15 cellular contexts compared by ENCODE assay signal in genomic region chr1:104235141-104235540, GRCh38.
DNase-seq lines count a peak whose midpoint lies in the region; ATAC-seq and TF ChIP-seq lines count a peak whose summit lies in the region.
"Had no signal": no experiment of that assay in that cellular context is flagged by ENCODE, and none has a peak within 500 bp of the region (broad histone marks: within the 10 kb centered on the region; RNA-seq: fewer than 3 reads in every experiment).

No MANE protein-coding gene starts in this region.

- H3K4me1 Mint-ChIP-seq in GM23338 = peaks cover 6% of the 10 kb centered on the region; the same call in 2 of the 3 replicates
- peaks cover 31% of the 10 kb centered on the region for H3K4me1 Mint-ChIP-seq in endodermal cell
- no peaks in the 10 kb centered on the region for H3K4me1 Mint-ChIP-seq in activated CD8-positive, alpha-beta T cell treated with anti-CD3 and anti-CD28 coated beads for 36 hours (ENCODE audit: low read depth)

- H3K9me3 Mint-ChIP-seq in GM23338 = no peaks in the 10 kb centered on the region
- H3K9me3 Mint-ChIP-seq in endodermal cell = peaks cover 6% of the 10 kb centered on the region
- H3K9me3 Mint-ChIP-seq in activated CD8-positive, alpha-beta T cell treated with anti-CD3 and anti-CD28 coated beads for 36 hours = peaks cover 7% of the 10 kb centered on the region

- intact Hi-C loops in activated CD8-positive, alpha-beta T cell treated with anti-CD3 and anti-CD28 coated beads for 36 hours (cut with micrococcal nuclease) = no loop called here

- TF ChIP-seq CTCF in GM23338 (conservative IDR thresholded peaks at IDR 0.05; ENCODE audit: low read depth in 2 of 2) (no peak), endodermal cell (conservative IDR thresholded peaks at IDR 0.05) (no peak)
- no peak for TF ChIP-seq CTCF in activated CD8-positive, alpha-beta T cell treated with anti-CD3 and anti-CD28 coated beads for 36 hours (IDR thresholded peaks at IDR 0.05)

- H3K36me3 ChIP-seq in GM23338 (ENCODE audit: insufficient read depth) = no peaks in the 10 kb centered on the region
- no peaks in the 10 kb centered on the region for H3K36me3 ChIP-seq in endodermal cell (ENCODE audit: control insufficient read depth, insufficient read depth, low read length)

- H3K9me3 ChIP-seq in endodermal cell (ENCODE audit: control insufficient read depth, low read length) = peaks cover 7% of the 10 kb centered on the region

- H3K27me3 Mint-ChIP-seq in GM23338 (ENCODE audit: insufficient read depth, low read depth, poor library complexity) (no peaks in the 10 kb centered on the region), endodermal cell (ENCODE audit: insufficient read depth) (no peaks in the 10 kb centered on the region)
- H3K27me3 Mint-ChIP-seq in activated CD8-positive, alpha-beta T cell treated with anti-CD3 and anti-CD28 coated beads for 36 hours = no peaks in the 10 kb centered on the region
- H3K27me3 Mint-ChIP-seq: CD4-positive, alpha-beta T cell had no signal

- H3K4me2 ChIP-seq in GM23338 = no peak overlapping the region

- peaks cover 7% of the 10 kb centered on the region; the same call in 1 of the 2 replicates for H3K9me2 ChIP-seq in GM23338 (ENCODE audit: insufficient read depth)

- H3K4me3 Mint-ChIP-seq in GM23338 (no peak overlapping the region), endodermal cell (no peak overlapping the region)
- H3K4me3 Mint-ChIP-seq in activated CD8-positive, alpha-beta T cell treated with anti-CD3 and anti-CD28 coated beads for 36 hours = no peak overlapping the region
- H3K4me3 Mint-ChIP-seq: CD4-positive, alpha-beta T cell had no signal

- DNase-seq in GM23338 (ENCODE audit: low spot score) = peak; percentile 35
- peak; percentile 85 for DNase-seq in endodermal cell
- DNase-seq in iPS-NIHi7 (ENCODE audit: extremely low spot score) = peak; percentile 38
- no peak for DNase-seq in activated CD8-positive, alpha-beta T cell treated with anti-CD3 and anti-CD28 coated beads for 36 hours
- no peak for DNase-seq in A172 (ENCODE audit: low spot score)
- DNase-seq: ACHN; CD4-positive, alpha-beta T cell; DMS153; DMS79; HCEC 1CT; IMR-90 had no signal

- no peak overlapping the region for H3K27ac ChIP-seq in GM23338 (ENCODE audit: low read depth)
- no peak overlapping the region for H3K27ac ChIP-seq in endodermal cell (ENCODE audit: low read depth, low read length)
- H3K27ac ChIP-seq: C4-2B had no signal

- no peaks in the 10 kb centered on the region for H3K36me3 Mint-ChIP-seq in GM23338 (ENCODE audit: low read depth)
- no peaks in the 10 kb centered on the region for H3K36me3 Mint-ChIP-seq in endodermal cell (ENCODE audit: low read depth)
- H3K36me3 Mint-ChIP-seq in activated CD8-positive, alpha-beta T cell treated with anti-CD3 and anti-CD28 coated beads for 36 hours (ENCODE audit: low read depth) = no peaks in the 10 kb centered on the region

- POLR2A ChIA-PET in activated CD8-positive, alpha-beta T cell treated with anti-CD3 and anti-CD28 coated beads for 36 hours (lab: Charles Lee) = no interaction called here

- no peaks in the 10 kb centered on the region for H3K79me2 ChIP-seq in GM23338 (replicated peaks; ENCODE audit: insufficient read depth)

- no peaks in the 10 kb centered on the region for H4K20me1 ChIP-seq in GM23338 (replicated peaks; ENCODE audit: insufficient read depth)

- H3K27me3 ChIP-seq in GM23338 (ENCODE audit: insufficient read depth) = no peaks in the 10 kb centered on the region
- H3K27me3 ChIP-seq in endodermal cell (ENCODE audit: control insufficient read depth, insufficient read depth, low read length, poor library complexity, severe bottlenecking) = no peaks in the 10 kb centered on the region

- ATAC-seq in GM23338 (peak; percentile 43), HG03439 (IDR thresholded peaks at IDR 0.05; ENCODE audit: unreplicated experiment) (no peak)
- ATAC-seq in activated CD8-positive, alpha-beta T cell treated with anti-CD3 and anti-CD28 coated beads for 36 hours = no peak
- ATAC-seq: GM12878, K562 had no signal

- H3K4me1 ChIP-seq in GM23338 (ENCODE audit: insufficient read depth) (no peaks in the 10 kb centered on the region), endodermal cell (ENCODE audit: control insufficient read depth, insufficient read depth, low read length) (peaks cover 12% of the 10 kb centered on the region)

- CTCF ChIA-PET in activated CD8-positive, alpha-beta T cell treated with anti-CD3 and anti-CD28 coated beads for 36 hours (lab: Charles Lee) = no interaction called here

- WGBS in endodermal cell (ENCODE audit: insufficient coverage in 1 of 2, insufficient read length in 1 of 2), 2 experiments = 15% methylated on average over 3 of the region's 3 CpGs; no CpG with 5 or more reads in 1 of the 2 experiments

- H3K27ac Mint-ChIP-seq in GM23338 (no peak overlapping the region), endodermal cell (no peak overlapping the region)
- H3K27ac Mint-ChIP-seq in activated CD8-positive, alpha-beta T cell treated with anti-CD3 and anti-CD28 coated beads for 36 hours = no peak overlapping the region
- H3K27ac Mint-ChIP-seq: CD4-positive, alpha-beta T cell had no signal

- H3K9ac ChIP-seq in endodermal cell (ENCODE audit: extremely low read depth, low read length, poor library complexity, severe bottlenecking) = no peak overlapping the region

- H2AFZ ChIP-seq in GM23338 = 0 out of 2 replicates have a peak overlapping the region, but pooled peaks have one; percentile 1

- H3F3A ChIP-seq in GM23338 (replicated peaks; ENCODE audit: low read depth) = no peaks in the 10 kb centered on the region

- no peak overlapping the region for H3K4me3 ChIP-seq in GM23338
- H3K4me3 ChIP-seq in endodermal cell (ENCODE audit: low read length) = peak overlapping the region; percentile 13
- H3K4me3 ChIP-seq: GM12878, K562 had no signal

TF ChIP-seq in GM23338, 12 proteins besides CTCF, POLR2A, EP300 and RAD21 (continues in another document):
- TF ChIP-seq STAT1 (IDR thresholded peaks at IDR 0.05; ENCODE audit: unreplicated experiment) = no peak
- no peak for TF ChIP-seq JUNB (IDR thresholded peaks at IDR 0.05; ENCODE audit: unreplicated experiment)
- no peak for TF ChIP-seq CREB1 (CRISPR knock-in tag; IDR thresholded peaks at IDR 0.05; ENCODE audit: low read depth)
- TF ChIP-seq POLR2AphosphoS5 (IDR thresholded peaks at IDR 0.05; ENCODE audit: low read depth) = no peak
- TF ChIP-seq EZH2 (IDR thresholded peaks at IDR 0.05; ENCODE audit: low read depth, unreplicated experiment) = no peak
- no peak for TF ChIP-seq REST (IDR thresholded peaks at IDR 0.05; ENCODE audit: unreplicated experiment)
- no peak for TF ChIP-seq ZNF114 (CRISPR knock-in tag; IDR thresholded peaks at IDR 0.05)

Comparison
In these comparisons a context has a peak if more than half of its experiments do, and no peak if none do; other contexts are left out.
1. DNase-seq: peak in GM23338 (single experiment), endodermal cell (single experiment) and iPS-NIHi7 (single experiment); none in activated CD8-positive, alpha-beta T cell treated with anti-CD3 and anti-CD28 coated beads for 36 hours (single experiment) and A172 (single experiment).